Comparison of ENCODE assay signal across 9 cellular contexts in genomic region chr19:12996542-12997094, GRCh38. TPM values are rescaled to one million over a fixed set of nuclear protein-coding genes. Genes with fewer than 3 reads are reported as not detected.
DNase-seq lines count a peak whose midpoint lies in the region; FAIRE-seq and TF ChIP-seq lines count a peak whose summit lies in the region.
"Had no signal": no experiment of that assay in that cellular context is flagged by ENCODE, and none has a peak within 500 bp of the region (broad histone marks: within the 10 kb centered on the region; RNA-seq: fewer than 3 reads in every experiment).

No MANE protein-coding gene starts in this region.

- H3K36me3 ChIP-seq in astrocyte (ENCODE audit: insufficient read depth, low read length) (peaks cover 5% of the 10 kb centered on the region), subcutaneous abdominal adipose tissue (ENCODE audit: control insufficient read depth in 5 of 5, insufficient read depth in 5 of 5, low read length in 5 of 5) (peaks cover 0 to 9% (median 5%) of the 10 kb centered on the region in 5 donors)

- H3K4me2 ChIP-seq in astrocyte (ENCODE audit: low read length): peak overlapping the region; percentile 86

- H3K27ac ChIP-seq in astrocyte (ENCODE audit: low read depth, low read length): no peak overlapping the region
- H3K27ac ChIP-seq in subcutaneous abdominal adipose tissue (ENCODE audit: low read depth, low read length): peak overlapping the region; percentile 90

- H3K27me3 Mint-ChIP-seq in HFFc6 (ENCODE audit: insufficient read depth) (peaks cover 2% of the 10 kb centered on the region; the same call in 1 of the 2 replicates), astrocyte (ENCODE audit: low read depth, unreplicated experiment) (peaks cover 76% of the 10 kb centered on the region)

- H3K4me3 ChIP-seq in astrocyte (ENCODE audit: insufficient read depth, low read depth, low read length) (peak overlapping the region; percentile 72), subcutaneous abdominal adipose tissue (ENCODE audit: low read depth in 1 of 5, low read length in 5 of 5) (peak overlapping the region; percentile 72 to 94 (median 87))

- H3K36me3 Mint-ChIP-seq in HFFc6 (ENCODE audit: low read depth) (peaks cover 17% of the 10 kb centered on the region), astrocyte (ENCODE audit: low read depth, unreplicated experiment) (peaks cover 11% of the 10 kb centered on the region)

- no peaks in the 10 kb centered on the region for H3K27me3 ChIP-seq in astrocyte (ENCODE audit: insufficient read depth, low read length)
- no peaks in the 10 kb centered on the region for H3K27me3 ChIP-seq in subcutaneous abdominal adipose tissue (ENCODE audit: control insufficient read depth in 5 of 5, insufficient read depth in 4 of 5, low read length in 5 of 5)

- DNase-seq in HFFc6 (peak; percentile 23), astrocyte (ENCODE audit: low read depth) (no peak), iPS-NIHi7 (ENCODE audit: extremely low spot score) (peak; percentile 52), NCI-H524 treated with DMSO at 0.1 percent for 48 hours (lab: John Stamatoyannopoulos, UW) (no peak), NCI-H1048 (lab: John Stamatoyannopoulos, UW) (no peak), NCI-H2196 (lab: John Stamatoyannopoulos, UW; ENCODE audit: unreplicated experiment) (no peak)
- no peak for DNase-seq in effector CD4-positive, alpha-beta T cell
- DNase-seq: NCI-H1436 had no signal

- peak overlapping the region; percentile 87 for H3K9ac ChIP-seq in astrocyte (ENCODE audit: low read length)
- peak overlapping the region in 4 of 5 donors; percentile 8 to 88 (median 76) for H3K9ac ChIP-seq in subcutaneous abdominal adipose tissue (ENCODE audit: low read length in 5 of 5)

- H3K9me3 Mint-ChIP-seq in HFFc6: no peaks in the 10 kb centered on the region
- H3K9me3 Mint-ChIP-seq in astrocyte (ENCODE audit: unreplicated experiment): peaks cover 6% of the 10 kb centered on the region

- FAIRE-seq in astrocyte (lab: Jason Lieb, UNC): no peak

- H3K9me3 ChIP-seq in astrocyte (ENCODE audit: insufficient read depth, low read depth, low read length) (no peaks in the 10 kb centered on the region), subcutaneous abdominal adipose tissue (ENCODE audit: control insufficient read depth in 5 of 5, low read length in 5 of 5) (no peaks in the 10 kb centered on the region)

- peaks cover 43% of the 10 kb centered on the region for H4K20me1 ChIP-seq in astrocyte (ENCODE audit: insufficient read depth, low read length)

- H3K4me3 Mint-ChIP-seq in HFFc6 (peak overlapping the region; percentile 74), astrocyte (ENCODE audit: unreplicated experiment) (peak overlapping the region; percentile 73)

- H3K27ac Mint-ChIP-seq in HFFc6 (no peak overlapping the region), astrocyte (ENCODE audit: unreplicated experiment) (no peak overlapping the region)

- peaks cover 61% of the 10 kb centered on the region for H3K79me2 ChIP-seq in astrocyte (ENCODE audit: insufficient read depth, low read length)

- H2AFZ ChIP-seq in astrocyte (ENCODE audit: low read depth, low read length): no peak overlapping the region

- H3K4me1 Mint-ChIP-seq in HFFc6 (ENCODE audit: low read depth) (peaks cover 14% of the 10 kb centered on the region), astrocyte (ENCODE audit: low read depth, unreplicated experiment) (no peaks in the 10 kb centered on the region)

- peaks cover 24% of the 10 kb centered on the region for H3K4me1 ChIP-seq in astrocyte (ENCODE audit: insufficient read depth, low read length)
- H3K4me1 ChIP-seq in subcutaneous abdominal adipose tissue (ENCODE audit: control insufficient read depth in 5 of 5, insufficient read depth in 5 of 5, low read length in 5 of 5): peaks cover 17 to 58% (median 46%) of the 10 kb centered on the region in 5 donors

- peak; percentile 25; the same call in 1 of the 2 replicates for TF ChIP-seq CTCF in HFFc6 (IDR thresholded peaks at IDR 0.05)
- no peak for TF ChIP-seq CTCF in astrocyte (IDR thresholded peaks at IDR 0.05; ENCODE audit: insufficient read depth, low read depth, low read length)

RNA-seq across cellular contexts. Expression of gene NFIX, which starts 1.3 kb away (rescaled TPM):
- 100 to 1,000 TPM; 129 to 161 (median 142) TPM for total RNA-seq in HFFc6 (2021; fragmentation: NEBNext Ultra II Directional; extraction: Animal tissue kit (Norgen Biotek cat#: 25700))
- total RNA-seq in astrocyte: 8.4 and 9.6 TPM in 2 replicates

RNA-seq across cellular contexts. Expression of gene DAND5, which starts 27.2 kb away (rescaled TPM):
- not detected for total RNA-seq in HFFc6 (2021; fragmentation: NEBNext Ultra II Directional; extraction: Animal tissue kit (Norgen Biotek cat#: 25700))
- 0.14 TPM in 1 of 2 replicates, not detected in the other for total RNA-seq in astrocyte

RNA-seq across cellular contexts. Expression of gene GADD45GIP1, which starts 39.6 kb away (rescaled TPM):
- total RNA-seq in HFFc6 (2021; fragmentation: NEBNext Ultra II Directional; extraction: Animal tissue kit (Norgen Biotek cat#: 25700)): 10 to 100 TPM; 34.3 to 54.3 (median 46.9) TPM
- 34.0 and 35.5 TPM in 2 replicates for total RNA-seq in astrocyte

RNA-seq across cellular contexts. Expression of gene RAD23A, which starts 51.0 kb away (rescaled TPM):
- 100 to 1,000 TPM; 108 to 140 (median 129) TPM for total RNA-seq in HFFc6 (2021; fragmentation: NEBNext Ultra II Directional; extraction: Animal tissue kit (Norgen Biotek cat#: 25700))
- 40.6 and 48.5 TPM in 2 replicates for total RNA-seq in astrocyte

RNA-seq across cellular contexts. Expression of gene CALR, which starts 58.2 kb away (rescaled TPM):
- total RNA-seq in HFFc6 (2021; fragmentation: NEBNext Ultra II Directional; extraction: Animal tissue kit (Norgen Biotek cat#: 25700)): 1,000 to 10,000 TPM; 1,716 to 2,461 (median 2,371) TPM
- total RNA-seq in astrocyte: 2,193 and 2,309 TPM in 2 replicates

Comparison
In these comparisons a context has a peak if more than half of its experiments do, and no peak if none do; other contexts are left out.
1. DNase-seq: peak in HFFc6 (single experiment) and iPS-NIHi7 (single experiment); none in astrocyte (single experiment), NCI-H524 treated with DMSO at 0.1 percent for 48 hours (single experiment), effector CD4-positive, alpha-beta T cell (single experiment), NCI-H1048 (single experiment) and NCI-H2196 (single experiment).
2. RNA of gene NFIX, which starts 1.3 kb away (total RNA-seq): 129 to 161 TPM in HFFc6; 8.4 to 9.6 TPM in astrocyte; every median in the first group is over 10 times any median in the second.